Comparison of ENCODE assay signal across 23 cellular contexts in the genomic region with DNA sequence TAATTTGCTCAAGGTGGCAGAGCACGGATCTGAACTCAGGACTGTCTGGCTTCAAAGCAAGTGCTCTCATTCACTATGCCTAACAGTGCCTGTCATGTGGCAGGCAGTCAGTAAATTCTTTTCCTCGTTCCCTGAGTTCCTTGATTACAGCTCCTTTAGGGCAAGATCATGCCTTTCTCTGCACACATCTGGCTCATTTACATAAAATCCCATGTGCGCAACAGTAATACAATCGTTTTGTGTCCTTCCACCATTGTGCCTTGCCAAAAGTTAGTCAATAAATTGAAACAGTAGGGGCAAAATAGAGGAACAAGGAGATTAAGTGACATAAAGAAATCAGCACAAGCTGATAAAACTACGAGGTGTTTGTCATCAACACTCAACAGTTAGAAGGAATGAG.
"Had no signal": no experiment of that assay in that cellular context is flagged by ENCODE, and none has a peak within 500 bp of the region (broad histone marks: within the 10 kb centered on the region; RNA-seq: fewer than 3 reads in every experiment).

No MANE protein-coding gene starts in this region.

- H3K4me3 Mint-ChIP-seq: IgD-negative memory B cell had no signal

- H3K27me3 Mint-ChIP-seq: IgD-negative memory B cell had no signal

- H3K9me3 Mint-ChIP-seq: IgD-negative memory B cell had no signal

- FAIRE-seq: K562 had no signal

- DNase-seq: Kasumi-1, MM.1S, NCI-H1092, NCI-H1105 treated with DMSO at 0.1 percent for 48 hours, NCI-H1436, NCI-H187, NCI-H2029, NCI-H2081 treated with DMSO at 0.1 percent for 48 hours, NCI-H2171, NCI-H226, NCI-H446, NCI-H510A, NCI-H524 treated with DMSO at 0.1 percent for 48 hours, NCI-H69, NCI-H774, OCI-M1, PC-9, Peyer's patch, SHP77 treated with DMSO at 0.1 percent for 48 hours, SJCRH30 had no signal

- ATAC-seq: K562, Right ventricle myocardium inferior had no signal

- H3K27ac Mint-ChIP-seq: IgD-negative memory B cell had no signal
